ENCODE assay signal across 9 cellular contexts in the genomic region with DNA sequence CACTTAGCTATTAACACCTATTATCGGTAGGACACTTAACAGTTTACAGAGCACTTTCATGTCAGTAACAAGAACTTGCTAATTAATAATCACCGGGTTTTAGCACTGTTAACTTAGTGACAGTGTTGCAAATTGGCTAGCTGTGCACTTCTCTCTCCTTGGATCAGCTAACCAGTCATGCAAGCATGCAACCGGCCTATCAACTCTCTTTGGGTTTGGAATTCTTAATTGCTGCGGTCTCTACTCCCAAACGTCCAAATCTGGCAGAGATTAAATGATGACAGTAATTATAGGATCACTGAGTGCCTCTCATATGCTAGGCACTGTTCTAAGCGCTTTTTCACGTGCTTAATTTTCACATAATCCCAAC. TPM values are rescaled to one million over a fixed set of nuclear protein-coding genes. Genes with fewer than 3 reads are reported as not detected.
DNase-seq lines count a peak whose midpoint lies in the region; ATAC-seq and TF ChIP-seq lines count a peak whose summit lies in the region.
"Had no signal": no experiment of that assay in that cellular context is flagged by ENCODE, and none has a peak within 500 bp of the region (broad histone marks: within the 10 kb centered on the region; RNA-seq: fewer than 3 reads in every experiment).

No MANE protein-coding gene starts in this region.

- peak overlapping the region; percentile 83 for H3K4me3 ChIP-seq in BJ (ENCODE audit: low read depth, low read length)
- peak overlapping the region; percentile 79 for H3K4me3 ChIP-seq in HUES64 (ENCODE audit: low read length)
- H3K4me3 ChIP-seq in mucosa of stomach (ENCODE audit: low read length): peak overlapping the region; percentile 66

- H3K9ac ChIP-seq in HUES64 (ENCODE audit: low read depth, low read length) (no peak overlapping the region), mucosa of stomach (ENCODE audit: low read length) (peak overlapping the region; percentile 76)

- H3K27me3 Mint-ChIP-seq in MCF 10A (ENCODE audit: insufficient read depth, unreplicated experiment): no peaks in the 10 kb centered on the region

- H3K4me1 Mint-ChIP-seq in MCF 10A (ENCODE audit: insufficient read depth, unreplicated experiment): peaks cover 11% of the 10 kb centered on the region

- H3K27me3 ChIP-seq in BJ (ENCODE audit: control insufficient read depth, insufficient read depth, low read length): no peaks in the 10 kb centered on the region
- H3K27me3 ChIP-seq in HUES64 (ENCODE audit: insufficient read depth, low read length): no peaks in the 10 kb centered on the region
- H3K27me3 ChIP-seq in mucosa of stomach (ENCODE audit: control insufficient read depth, insufficient read depth, low read length): no peaks in the 10 kb centered on the region

- intact Hi-C loops in MCF 10A (cut with micrococcal nuclease): no loop called here

- DNase-seq in BJ (ENCODE audit: low read depth): no peak
- no peak for DNase-seq in MCF 10A (ENCODE audit: unreplicated experiment)
- DNase-seq in GM10248 (ENCODE audit: extremely low spot score): no peak
- DNase-seq in NCI-H1694 (lab: John Stamatoyannopoulos, UW): no peak
- DNase-seq: activated CD4-positive, CD25-positive, alpha-beta regulatory T cell had no signal

- H3K27ac Mint-ChIP-seq in MCF 10A (ENCODE audit: low read depth, unreplicated experiment): peak overlapping the region; percentile 8

- H3K4me3 Mint-ChIP-seq in MCF 10A (ENCODE audit: unreplicated experiment): peak overlapping the region; percentile 80

- BruUV-seq in MCF 10A (replicated peaks; lab: Mats Ljungman, UMichigan): no TSS peak

- H3K9me3 ChIP-seq in HUES64 (ENCODE audit: insufficient read depth, low read depth, low read length): 0 out of 2 replicates have a peak, but pooled peaks cover 4% of the 10 kb centered on the region
- H3K9me3 ChIP-seq in mucosa of stomach (ENCODE audit: control insufficient read depth, low read length): no peaks in the 10 kb centered on the region

- TF ChIP-seq CTCF in BJ (IDR thresholded peaks at IDR 0.05; ENCODE audit: insufficient read depth, low read depth, low read length): no peak
- no peak for TF ChIP-seq CTCF in MCF 10A (IDR thresholded peaks at IDR 0.05; ENCODE audit: unreplicated experiment)
- no peak for TF ChIP-seq CTCF in GM10248 (IDR thresholded peaks at IDR 0.05; ENCODE audit: control extremely low read depth, extremely low read depth, low read depth, missing control alignments)

- CTCF ChIA-PET in BJ (lab: Yijun Ruan, JAX) (interaction anchor here (0.6 to 1.6 kb wide), 3 partner anchors 8 to 661 kb away, joined by 4 read pairs; no protein-coding TSS in a partner anchor), MCF 10A (lab: Yijun Ruan, JAX) (interaction anchor here (0.6 kb wide), 1 partner anchor 26 kb away, joined by 3 read pairs; the partner anchor contains the start of genes C19orf44 and CALR3), GM10248 (lab: Yijun Ruan, JAX) (interaction anchor here (1.0 to 1.5 kb wide), 3 partner anchors 9 to 23 kb away, joined by 3 to 5 read pairs (median 5); no protein-coding TSS in a partner anchor)

- no peak overlapping the region for H3K27ac ChIP-seq in HUES64 (ENCODE audit: low read depth, low read length)

- ATAC-seq in GM19452 (IDR thresholded peaks at IDR 0.05; ENCODE audit: unreplicated experiment) (no peak), GM21723 (IDR thresholded peaks at IDR 0.05; ENCODE audit: unreplicated experiment) (no peak)

- H3K4me1 ChIP-seq in HUES64 (ENCODE audit: insufficient read depth, low read length) (peaks cover 9% of the 10 kb centered on the region; the same call in 1 of the 2 replicates), mucosa of stomach (ENCODE audit: control insufficient read depth, insufficient read depth, low read length) (peaks cover 18% of the 10 kb centered on the region)

- no peaks in the 10 kb centered on the region for H3K36me3 ChIP-seq in BJ (ENCODE audit: control insufficient read depth, insufficient read depth, low read length)
- H3K36me3 ChIP-seq in HUES64 (ENCODE audit: insufficient read depth, low read length): no peaks in the 10 kb centered on the region
- H3K36me3 ChIP-seq in mucosa of stomach (ENCODE audit: control insufficient read depth, insufficient read depth, low read length): no peaks in the 10 kb centered on the region

- H3K36me3 Mint-ChIP-seq in MCF 10A (ENCODE audit: insufficient read depth, unreplicated experiment): peaks cover 17% of the 10 kb centered on the region

- no peaks in the 10 kb centered on the region for H3K9me3 Mint-ChIP-seq in MCF 10A (ENCODE audit: unreplicated experiment)

- WGBS in HUES64: 40% methylated on average over 7 of the region's 7 CpGs

- POLR2A ChIA-PET in BJ (lab: Charles Lee) (no interaction called here), MCF 10A (lab: Yijun Ruan, JAX) (interaction anchor here (0.5 to 1.8 kb wide), 10 partner anchors 8 to 700 kb away, joined by 3 to 10 read pairs (median 3); partner anchors contain the start of genes C19orf44 and CALR3), GM10248 (lab: Yijun Ruan, JAX) (no interaction called here)

RNA-seq across cellular contexts. Expression of gene EPS15L1, which starts 1.2 kb away (rescaled TPM):
- polyA plus RNA-seq in BJ (2011; rRNA removed): 9.4 and 12.8 TPM in 2 replicates
- polyA minus RNA-seq in BJ (2011; rRNA and poly(A)+ RNA removed): 17.0 and 21.0 TPM in 2 replicates
- 24.4 TPM for polyA plus RNA-seq in HUES64 (2013, experiment 1 of 2)
- polyA plus RNA-seq in HUES64 (2013, experiment 2 of 2): 27.1 TPM
- total RNA-seq in MCF 10A (2022): 33.7 and 38.7 TPM in 2 replicates

RNA-seq across cellular contexts. Expression of gene CALR3, which starts 25.4 kb away (rescaled TPM):
- not detected in 2 replicates for polyA plus RNA-seq in BJ (2011; rRNA removed)
- polyA minus RNA-seq in BJ (2011; rRNA and poly(A)+ RNA removed): not detected in 2 replicates
- 0.15 TPM for polyA plus RNA-seq in HUES64 (2013, experiment 1 of 2)
- polyA plus RNA-seq in HUES64 (2013, experiment 2 of 2): not detected
- not detected in 2 replicates for total RNA-seq in MCF 10A (2022)

RNA-seq across cellular contexts. Expression of gene C19orf44, which starts 25.7 kb away (rescaled TPM):
- 2.8 and 3.4 TPM in 2 replicates for polyA plus RNA-seq in BJ (2011; rRNA removed)
- 1.6 and 1.8 TPM in 2 replicates for polyA minus RNA-seq in BJ (2011; rRNA and poly(A)+ RNA removed)
- 4.6 TPM for polyA plus RNA-seq in HUES64 (2013, experiment 1 of 2)
- 4.4 TPM for polyA plus RNA-seq in HUES64 (2013, experiment 2 of 2)
- total RNA-seq in MCF 10A (2022): 9.0 and 9.2 TPM in 2 replicates
